ENCODE assay signal across 25 cellular contexts in genomic region chr9:116605060-116605459, GRCh38.
DNase-seq lines count a peak whose midpoint lies in the region; ATAC-seq and TF ChIP-seq lines count a peak whose summit lies in the region.
"Had no signal": no experiment of that assay in that cellular context is flagged by ENCODE, and none has a peak within 500 bp of the region (broad histone marks: within the 10 kb centered on the region; RNA-seq: fewer than 3 reads in every experiment).

No MANE protein-coding gene starts in this region.

- H3K4me1 ChIP-seq in uterus, result peaks cover 0 to 7% of the 10 kb centered on the region in 2 donors

- no peak for TF ChIP-seq CTCF in uterus (IDR thresholded peaks at IDR 0.05)

- no peaks in the 10 kb centered on the region for H3K9me3 ChIP-seq in uterus
- H3K9me3 ChIP-seq: BE2C, MG63 had no signal

- no peak overlapping the region for H3K27ac Mint-ChIP-seq in activated CD4-positive, alpha-beta T cell treated with anti-CD3 and anti-CD28 coated beads, Interleukin-2, amount 10 ng/mL, durations not matched to agents 7 days and 5 days
- H3K27ac Mint-ChIP-seq: CD14-positive monocyte had no signal

- H3K4me1 Mint-ChIP-seq in activated CD4-positive, alpha-beta T cell treated with anti-CD3 and anti-CD28 coated beads, Interleukin-2, amount 10 ng/mL, durations not matched to agents 7 days and 5 days, result no peaks in the 10 kb centered on the region
- H3K4me1 Mint-ChIP-seq: CD14-positive monocyte; CD8-positive, alpha-beta memory T cell had no signal

- no peaks in the 10 kb centered on the region for H3K27me3 Mint-ChIP-seq in activated CD4-positive, alpha-beta T cell treated with anti-CD3 and anti-CD28 coated beads, Interleukin-2, amount 10 ng/mL, durations not matched to agents 7 days and 5 days
- H3K27me3 Mint-ChIP-seq: CD8-positive, alpha-beta memory T cell had no signal

- H3K36me3 Mint-ChIP-seq in activated CD4-positive, alpha-beta T cell treated with anti-CD3 and anti-CD28 coated beads, Interleukin-2, amount 10 ng/mL, durations not matched to agents 7 days and 5 days (ENCODE audit: low read depth), result no peaks in the 10 kb centered on the region
- H3K36me3 Mint-ChIP-seq: CD14-positive monocyte had no signal

- H3K4me3 Mint-ChIP-seq in activated CD4-positive, alpha-beta T cell treated with anti-CD3 and anti-CD28 coated beads, Interleukin-2, amount 10 ng/mL, durations not matched to agents 7 days and 5 days, result no peak overlapping the region
- H3K4me3 Mint-ChIP-seq: CD14-positive monocyte; CD8-positive, alpha-beta memory T cell had no signal

- H3K4me3 ChIP-seq in uterus, result no peak overlapping the region
- H3K4me3 ChIP-seq: GM23248, MG63 had no signal

- H3K27ac ChIP-seq in uterus, result peak overlapping the region; percentile 82 to 86
- H3K27ac ChIP-seq: GM23248 had no signal

- POLR2A ChIA-PET in activated CD4-positive, alpha-beta T cell treated with anti-CD3 and anti-CD28 coated beads, Interleukin-2, amount 10 ng/mL, durations not matched to agents 7 days and 5 days (lab: Charles Lee), result no interaction called here

- ATAC-seq in SK-N-SH treated with all-trans-retinoic acid at 6 μM for 48 hours, result peak; percentile 57; the same call in 1 of the 3 replicates
- ATAC-seq in left ventricle myocardium superior, result peak; percentile 18
- no peak for ATAC-seq in GM19467 (IDR thresholded peaks at IDR 0.05; ENCODE audit: unreplicated experiment)
- no peak for ATAC-seq in GM18511 (IDR thresholded peaks at IDR 0.05; ENCODE audit: unreplicated experiment)

- intact Hi-C loops in left ventricle myocardium superior (cut with micrococcal nuclease) (no loop called here), uterus (cut with DNase I; ENCODE audit: low total_unique reads) (no loop called here)

- DNase-seq in fibroblast of gingiva (ENCODE audit: low read depth) (peak; percentile 36), left ventricle myocardium superior (peak; percentile 24), uterus (no peak)
- no peak for DNase-seq in activated CD4-positive, alpha-beta T cell treated with anti-CD3 and anti-CD28 coated beads, Interleukin-2, amount 10 ng/mL, durations not matched to agents 7 days and 5 days
- DNase-seq: BE2C; CD8-positive, alpha-beta memory T cell; DMS153; DND-41; GM23248; H7; KBM-7; MG63; NCI-H1105 treated with DMSO at 0.1 percent for 48 hours; NCI-H1694; NCI-H2029 treated with DMSO at 0.1 percent for 48 hours; NCI-H2227 treated with DMSO at 0.1 percent for 48 hours; NCI-H510A; NCI-H69; RPMI8226; SHP77 treated with DMSO at 0.1 percent for 48 hours; SW 1271 had no signal

- no peaks in the 10 kb centered on the region for H3K27me3 ChIP-seq in uterus
- H3K27me3 ChIP-seq: BE2C, MG63 had no signal

- H3K36me3 ChIP-seq in uterus, result no peaks in the 10 kb centered on the region
- H3K36me3 ChIP-seq: MG63 had no signal

- CTCF ChIA-PET in activated CD4-positive, alpha-beta T cell treated with anti-CD3 and anti-CD28 coated beads, Interleukin-2, amount 10 ng/mL, durations not matched to agents 7 days and 5 days (lab: Charles Lee), result no interaction called here

- no peaks in the 10 kb centered on the region for H3K9me3 Mint-ChIP-seq in activated CD4-positive, alpha-beta T cell treated with anti-CD3 and anti-CD28 coated beads, Interleukin-2, amount 10 ng/mL, durations not matched to agents 7 days and 5 days

- TF ChIP-seq POLR2A in uterus (IDR thresholded peaks at IDR 0.05), result no peak

TF ChIP-seq in SK-N-SH treated with all-trans-retinoic acid at 6 μM for 48 hours, 23 proteins besides CTCF, POLR2A, EP300 and RAD21:
- no peak for TF ChIP-seq PATZ1 (CRISPR knock-in tag; IDR thresholded peaks at IDR 0.05; ENCODE audit: borderline replicate concordance)
- peak; percentile 45; the same call in 1 of the 2 replicates for TF ChIP-seq ZFP30 (CRISPR knock-in tag; IDR thresholded peaks at IDR 0.05)
- peak; percentile 64 for TF ChIP-seq TCF4 (CRISPR knock-in tag; IDR thresholded peaks at IDR 0.05; ENCODE audit: borderline replicate concordance)
TF ChIP-seq in SK-N-SH treated with all-trans-retinoic acid at 6 μM for 48 hours: peak in this region for 2.

Comparison
In these comparisons a context has a peak if more than half of its experiments do, and no peak if none do; other contexts are left out.
1. ATAC-seq: peak in SK-N-SH treated with all-trans-retinoic acid at 6 μM for 48 hours (single experiment) and left ventricle myocardium superior (single experiment); none in GM19467 (single experiment) and GM18511 (single experiment).
2. DNase-seq: peak in fibroblast of gingiva (single experiment) and left ventricle myocardium superior (single experiment); none in uterus (0 of 2) and activated CD4-positive, alpha-beta T cell treated with anti-CD3 and anti-CD28 coated beads, Interleukin-2, amount 10 ng/mL, durations not matched to agents 7 days and 5 days (single experiment).